ENCODE assay signal across 20 cellular contexts in the genomic region with DNA sequence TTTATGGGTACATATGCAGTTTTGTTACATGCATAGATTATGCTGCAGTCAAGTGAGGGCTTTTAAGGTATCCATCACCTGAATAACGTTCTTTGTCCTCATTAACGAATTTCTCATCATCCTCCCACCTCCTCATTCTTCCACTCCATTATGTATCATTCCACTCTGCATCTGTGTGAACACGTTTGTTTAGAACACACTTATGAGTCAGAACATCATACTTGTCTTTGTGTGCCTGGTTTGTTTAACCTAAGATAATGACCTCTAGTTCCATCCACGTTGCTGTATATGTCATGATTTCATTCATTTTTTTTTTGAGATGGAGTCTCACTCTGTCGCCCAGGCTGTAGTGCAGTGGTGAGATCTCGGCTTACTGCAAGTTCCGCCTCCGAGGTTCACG. TPM values are rescaled to one million over a fixed set of nuclear protein-coding genes. Genes with fewer than 3 reads are reported as not detected.
"Had no signal": no experiment of that assay in that cellular context is flagged by ENCODE, and none has a peak within 500 bp of the region (broad histone marks: within the 10 kb centered on the region; RNA-seq: fewer than 3 reads in every experiment).

No MANE protein-coding gene starts in this region.

- H3K27ac ChIP-seq: colonic mucosa, gastroesophageal sphincter, left ventricle myocardium inferior, lower lobe of right lung, parathyroid adenoma, prostate gland, right lobe of liver, tibial artery had no signal

- H3K27me3 ChIP-seq: colonic mucosa, gastroesophageal sphincter, right lobe of liver, tibial artery had no signal

- H3K9me3 ChIP-seq: colonic mucosa, gastroesophageal sphincter, left ventricle myocardium inferior, lower lobe of right lung, prostate gland, right lobe of liver, tibial artery had no signal

- H3K4me1 ChIP-seq: colonic mucosa, parathyroid adenoma, prostate gland had no signal

- H3K36me3 ChIP-seq: colonic mucosa, gastroesophageal sphincter, lower lobe of right lung, prostate gland, right lobe of liver, tibial artery had no signal

- H3K4me3 ChIP-seq: colonic mucosa, gastroesophageal sphincter, left ventricle myocardium inferior, lower lobe of right lung, prostate gland, right lobe of liver, tibial artery had no signal

- H2AFZ ChIP-seq: parathyroid adenoma had no signal

- H3K9ac ChIP-seq: parathyroid adenoma had no signal

- DNase-seq: colonic mucosa; dermis blood vessel endothelial cell; effector CD4-positive, alpha-beta T cell; endodermal cell; glutamatergic neuron; kidney; left cardiac atrium; left ventricle myocardium inferior; lower lobe of right lung; mesendoderm; naive B cell; retina; right lobe of liver; stimulated activated CD4-positive, alpha-beta T cell treated with anti-CD3 and anti-CD28 coated beads, Interleukin-4, amount 100 ng/mL, for 1 hour; tibial artery had no signal

- ATAC-seq: gastroesophageal sphincter; left cardiac atrium; lower lobe of right lung; right lobe of liver; stimulated activated memory B cell treated with anti-CD40 and anti-IgM and Interleukin-4, amounts not matched to agents 10 μg/mL and 1 μg/mL and 100 μg/mL, for 72 hours had no signal

- FAIRE-seq: endothelial cell of umbilical vein, kidney had no signal

RNA-seq across cellular contexts. Expression of gene ADCY10, which starts 29.6 kb away (rescaled TPM):
- total RNA-seq: endothelial cell of umbilical vein had no signal
- polyA plus RNA-seq: endothelial cell of umbilical vein had no signal
